Comparison of ENCODE assay signal across 26 cellular contexts in the genomic region with DNA sequence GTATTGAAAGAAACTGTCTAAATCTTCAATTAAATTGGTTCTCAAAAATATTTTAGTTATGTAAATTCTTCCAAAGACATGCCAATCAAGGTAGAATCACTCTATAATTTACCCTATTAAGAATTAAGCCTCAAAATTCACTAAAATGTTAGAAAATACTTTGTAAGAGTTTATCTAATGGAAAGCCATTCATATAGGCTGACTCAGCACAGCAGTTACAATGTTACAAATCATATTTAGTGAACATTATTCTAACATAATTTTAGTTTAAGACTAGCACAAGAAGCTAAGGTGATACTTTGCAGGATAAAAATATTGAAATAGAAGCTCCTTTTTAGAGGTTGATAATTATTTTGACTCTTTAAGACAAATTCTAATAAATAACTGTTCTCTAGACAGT.
"Had no signal": no experiment of that assay in that cellular context is flagged by ENCODE, and none has a peak within 500 bp of the region (broad histone marks: within the 10 kb centered on the region; RNA-seq: fewer than 3 reads in every experiment).

No MANE protein-coding gene starts in this region.

- H3K4me1 ChIP-seq: colonic mucosa, esophagus squamous epithelium, gastrocnemius medialis, heart right ventricle, left lung, lower lobe of right lung had no signal

- H3K36me3 ChIP-seq: colonic mucosa, esophagus squamous epithelium, gastrocnemius medialis, heart right ventricle, left lung, lower lobe of right lung had no signal

- H3K9me3 ChIP-seq: colonic mucosa, esophagus squamous epithelium, gastrocnemius medialis, heart right ventricle, left lung, lower lobe of right lung, mucosa of descending colon had no signal

- H3K27ac Mint-ChIP-seq: dendritic cell treated with granulocyte-macrophage colony-stimulating factor and Interleukin-4, amounts not matched to agents 40 ng/mL and 50 ng/mL, for 4 days; effector memory CD8-positive, alpha-beta T cell; endodermal cell; mesothelial cell of epicardium had no signal

- H3K4me3 ChIP-seq: colonic mucosa, esophagus squamous epithelium, gastrocnemius medialis, heart right ventricle, left lung, lower lobe of right lung, mucosa of descending colon had no signal

- H3K4me3 Mint-ChIP-seq: dendritic cell treated with granulocyte-macrophage colony-stimulating factor and Interleukin-4, amounts not matched to agents 40 ng/mL and 50 ng/mL, for 4 days; effector memory CD8-positive, alpha-beta T cell; endodermal cell; mesothelial cell of epicardium had no signal

- ATAC-seq: effector memory CD8-positive, alpha-beta T cell; esophagus mucosa; gastrocnemius medialis; heart right ventricle; left cardiac atrium; left lung; left ventricle myocardium superior; lower lobe of right lung; mucosa of descending colon had no signal

- FAIRE-seq: endometrium, keratinocyte had no signal

- H3K9me3 Mint-ChIP-seq: dendritic cell treated with granulocyte-macrophage colony-stimulating factor and Interleukin-4, amounts not matched to agents 40 ng/mL and 50 ng/mL, for 4 days; effector memory CD8-positive, alpha-beta T cell; endodermal cell; mesothelial cell of epicardium had no signal

- H3K27ac ChIP-seq: colonic mucosa, epithelial cell of prostate, esophagus squamous epithelium, gastrocnemius medialis, heart right ventricle, left lung, lower lobe of right lung had no signal

- H3K27me3 ChIP-seq: colonic mucosa, esophagus squamous epithelium, gastrocnemius medialis, heart right ventricle, left lung had no signal

- DNase-seq: colonic mucosa; cortex of kidney; effector CD8-positive, alpha-beta T cell; effector memory CD8-positive, alpha-beta T cell; endodermal cell; erythroblast; esophagus squamous epithelium; foreskin fibroblast; foreskin melanocyte; gastrocnemius medialis; glutamatergic neuron; head of caudate nucleus; heart right ventricle; hippocampal formation; left cardiac atrium; left lung; left ventricle myocardium superior; lower lobe of right lung; mesenchymal stem cell; mucosa of descending colon had no signal

- H3K4me1 Mint-ChIP-seq: mesothelial cell of epicardium had no signal

- H3K36me3 Mint-ChIP-seq: mesothelial cell of epicardium had no signal
